8 cellular contexts compared by ENCODE assay signal in the genomic region with DNA sequence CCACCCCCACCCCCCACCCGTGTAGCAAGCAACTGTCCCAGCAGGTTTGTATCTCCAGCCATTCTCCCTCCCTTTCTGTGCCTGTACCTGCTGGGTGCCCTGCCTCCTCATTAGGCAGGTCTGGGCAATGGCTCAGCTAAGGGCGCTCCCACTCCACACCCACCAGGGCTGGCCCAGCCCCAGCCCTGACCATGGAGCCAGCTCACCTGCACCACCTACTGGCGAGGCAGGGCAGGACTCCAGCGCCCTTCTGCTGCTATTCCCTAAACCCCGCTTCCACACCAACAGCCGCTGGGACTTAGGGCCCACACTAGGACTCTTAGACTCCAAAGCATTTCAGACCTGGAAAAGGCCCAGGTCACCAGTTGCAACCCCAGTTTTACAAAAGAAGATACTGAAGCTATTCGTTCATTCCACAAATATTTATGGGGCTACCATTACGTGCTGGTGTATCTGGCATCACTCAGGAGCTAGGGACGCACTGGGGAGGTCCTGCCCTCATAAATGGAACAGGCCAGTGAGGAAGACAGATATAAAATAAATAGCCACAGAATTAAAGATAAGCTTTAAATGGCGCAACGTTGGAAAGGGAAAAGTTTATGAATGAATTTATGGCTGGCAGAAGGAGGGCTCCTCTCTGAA.
A peak's percentile ranks its signal among the peaks of the same experiment; 100 is the strongest.
DNase-seq lines count a peak whose midpoint lies in the region; ATAC-seq and TF ChIP-seq lines count a peak whose summit lies in the region.

No MANE protein-coding gene starts in this region.

- TF ChIP-seq CTCF in epithelial cell of esophagus (IDR thresholded peaks at IDR 0.05; ENCODE audit: insufficient read depth, low read depth, low read length, missing control alignments): peak; percentile 93

- no peak overlapping the region for H3K4me3 ChIP-seq in epithelial cell of esophagus (ENCODE audit: low read length)

- no peak for ATAC-seq in GM21447 (IDR thresholded peaks at IDR 0.05; ENCODE audit: unreplicated experiment)
- ATAC-seq in HG03135 (IDR thresholded peaks at IDR 0.05; ENCODE audit: unreplicated experiment): no peak

- DNase-seq in activated CD8-positive, alpha-beta memory T cell treated with anti-CD3 and anti-CD28 coated beads for 48 hours (ENCODE audit: low read depth in 2 of 3, low spot score in 2 of 3): peak in 2 of 3 experiments; percentile 12 to 20
- DNase-seq in activated CD8-positive, alpha-beta memory T cell treated with anti-CD3 and anti-CD28 coated beads for 24 hours: no peak
- DNase-seq in NCI-H1105 treated with DMSO at 0.1 percent for 48 hours (lab: John Stamatoyannopoulos, UW) (peak; percentile 17), epithelial cell of esophagus (ENCODE audit: low read depth) (peak; percentile 95), Ammon's horn (ENCODE audit: low spot score) (no peak)
- DNase-seq in stimulated activated CD8-positive, alpha-beta memory T cell treated with anti-CD3 and anti-CD28 coated beads, Interleukin-4, amount 100 ng/mL, for 48 hours: peak; percentile 67

Comparison
In these comparisons a context has a peak if more than half of its experiments do, and no peak if none do; other contexts are left out.
1. DNase-seq: peak in activated CD8-positive, alpha-beta memory T cell treated with anti-CD3 and anti-CD28 coated beads for 48 hours (2 of 3), NCI-H1105 treated with DMSO at 0.1 percent for 48 hours (single experiment), epithelial cell of esophagus (single experiment) and stimulated activated CD8-positive, alpha-beta memory T cell treated with anti-CD3 and anti-CD28 coated beads, Interleukin-4, amount 100 ng/mL, for 48 hours (single experiment); none in activated CD8-positive, alpha-beta memory T cell treated with anti-CD3 and anti-CD28 coated beads for 24 hours (single experiment) and Ammon's horn (single experiment).